Comparison of ENCODE assay signal across 28 cellular contexts in the genomic region with DNA sequence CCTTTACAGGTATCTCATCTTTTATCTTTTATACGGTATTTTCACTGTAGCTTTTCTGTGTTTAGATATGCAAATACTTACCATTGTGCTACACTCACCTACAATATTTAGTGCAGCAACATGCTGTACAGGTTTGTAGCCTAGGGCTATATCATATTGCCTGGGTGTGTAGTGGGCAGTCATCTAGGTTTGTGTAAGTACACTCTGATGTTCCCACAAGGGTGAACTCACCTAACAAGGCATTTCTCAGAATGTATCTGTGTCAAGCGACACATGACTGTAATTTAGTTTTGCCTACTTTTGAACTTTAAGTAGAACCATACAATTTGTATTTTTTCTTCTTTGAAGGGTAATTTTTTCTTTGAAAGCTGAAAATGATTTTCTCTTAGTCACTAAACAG. TPM values are rescaled to one million over a fixed set of nuclear protein-coding genes. Genes with fewer than 3 reads are reported as not detected.
"Had no signal": no experiment of that assay in that cellular context is flagged by ENCODE, and none has a peak within 500 bp of the region (broad histone marks: within the 10 kb centered on the region; RNA-seq: fewer than 3 reads in every experiment).

No MANE protein-coding gene starts in this region.

- H3K36me3 ChIP-seq: ovary, uterus had no signal

- H3K27ac ChIP-seq: coronary artery, lower lobe of right lung, ovary, psoas muscle, spleen, thoracic aorta, tibial nerve, upper lobe of left lung, uterus had no signal

- H3K27me3 ChIP-seq: ovary, spleen, tibial nerve, upper lobe of left lung, uterus had no signal

- H3K27ac Mint-ChIP-seq: stimulated activated naive CD8-positive, alpha-beta T cell treated with anti-CD3 and anti-CD28 coated beads, Interleukin-15, Interleukin-2, amounts not matched to agents 100 ng/mL and 50 ng/mL, for 24 hours had no signal

- H3K9me3 Mint-ChIP-seq: effector memory CD8-positive, alpha-beta T cell; immature natural killer cell; naive thymus-derived CD8-positive, alpha-beta T cell; nephron progenitor cell; stimulated activated naive B cell treated with anti-CD40 and anti-IgM and Interleukin-4, amounts not matched to agents 10 μg/mL and 1 μg/mL and 100 μg/mL, for 72 hours; stimulated activated naive CD8-positive, alpha-beta T cell treated with anti-CD3 and anti-CD28 coated beads, Interleukin-15, Interleukin-2, amounts not matched to agents 100 ng/mL and 50 ng/mL, for 24 hours had no signal

- DNase-seq: dermis blood vessel endothelial cell; effector memory CD8-positive, alpha-beta T cell; erythroblast; hypothalamus; immature natural killer cell; islet precursor cell; kidney glomerular epithelial cell; left ventricle myocardium superior; lower lobe of right lung; naive thymus-derived CD8-positive, alpha-beta T cell; nephron progenitor cell; occipital lobe; ovary; posterior cingulate gyrus; psoas muscle; right cardiac atrium; spleen; stimulated activated CD4-positive, alpha-beta T cell treated with anti-CD3 and anti-CD28 coated beads, Interleukin-4, amount 100 ng/mL, for 4 hours; stimulated activated naive B cell treated with anti-CD40 and anti-IgM and Interleukin-4, amounts not matched to agents 10 μg/mL and 1 μg/mL and 100 μg/mL, for 72 hours; upper lobe of left lung; uterus had no signal

- H3K9me3 ChIP-seq: lower lobe of right lung, ovary, psoas muscle, spleen, thoracic aorta, tibial nerve, upper lobe of left lung, uterus had no signal

- H3K4me1 ChIP-seq: lower lobe of right lung, psoas muscle, spleen, tibial nerve, upper lobe of left lung, uterus had no signal

- ATAC-seq: effector memory CD8-positive, alpha-beta T cell; left ventricle myocardium superior; lower lobe of right lung; naive thymus-derived CD8-positive, alpha-beta T cell; psoas muscle had no signal

- H3K4me3 Mint-ChIP-seq: effector memory CD8-positive, alpha-beta T cell; immature natural killer cell; naive thymus-derived CD8-positive, alpha-beta T cell; nephron progenitor cell; stimulated activated naive B cell treated with anti-CD40 and anti-IgM and Interleukin-4, amounts not matched to agents 10 μg/mL and 1 μg/mL and 100 μg/mL, for 72 hours; stimulated activated naive CD8-positive, alpha-beta T cell treated with anti-CD3 and anti-CD28 coated beads, Interleukin-15, Interleukin-2, amounts not matched to agents 100 ng/mL and 50 ng/mL, for 24 hours had no signal

- H3K27me3 Mint-ChIP-seq: effector memory CD8-positive, alpha-beta T cell; naive thymus-derived CD8-positive, alpha-beta T cell; stimulated activated naive B cell treated with anti-CD40 and anti-IgM and Interleukin-4, amounts not matched to agents 10 μg/mL and 1 μg/mL and 100 μg/mL, for 72 hours; stimulated activated naive CD8-positive, alpha-beta T cell treated with anti-CD3 and anti-CD28 coated beads, Interleukin-15, Interleukin-2, amounts not matched to agents 100 ng/mL and 50 ng/mL, for 24 hours had no signal

- H3K4me3 ChIP-seq: coronary artery, lower lobe of right lung, ovary, psoas muscle, skin epidermis, spleen, thoracic aorta, tibial nerve, upper lobe of left lung, uterus had no signal

RNA-seq across cellular contexts. Expression of a gene that starts 54.2 kb away (rescaled TPM):
- total RNA-seq: dermis blood vessel endothelial cell; left ventricle myocardium superior; mesenteric fat pad; myocyte; naive thymus-derived CD8-positive, alpha-beta T cell had no signal
